Comparison of ENCODE assay signal across 15 cellular contexts in the genomic region with DNA sequence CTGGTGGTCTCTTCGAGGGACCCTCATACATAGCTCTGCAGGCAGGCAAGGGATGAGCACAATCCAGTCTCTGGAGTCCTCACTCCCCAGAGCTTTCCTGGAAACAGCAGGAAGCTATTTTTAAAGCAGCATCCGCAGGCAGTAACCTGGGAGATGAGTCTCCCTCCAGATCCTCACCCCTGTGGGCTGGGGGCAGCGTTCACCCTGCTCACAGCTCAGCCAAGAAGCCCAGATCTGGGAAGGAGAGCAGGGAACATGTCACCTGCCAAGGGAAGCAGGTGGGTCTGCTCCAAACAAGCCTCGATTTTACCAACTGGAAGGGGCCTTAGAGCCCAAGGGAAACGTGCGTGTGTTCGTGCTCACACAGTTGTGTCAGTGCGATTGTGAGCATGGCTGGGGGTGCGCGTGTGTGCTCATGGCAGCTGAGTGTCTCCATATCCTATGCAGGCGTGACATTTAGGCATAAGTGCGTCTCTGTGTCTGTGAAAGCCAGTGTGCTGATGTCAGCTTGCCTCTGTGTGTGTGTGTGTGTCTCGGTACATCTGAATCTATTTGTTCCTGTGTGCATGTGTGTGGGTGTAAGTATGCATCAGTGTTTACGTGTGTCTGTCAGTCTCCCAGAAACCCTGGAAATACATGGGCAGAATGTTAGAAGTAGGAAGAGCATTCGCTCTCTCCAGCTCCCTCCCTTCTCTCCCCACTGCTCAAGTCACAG. TPM values are rescaled to one million over a fixed set of nuclear protein-coding genes. Genes with fewer than 3 reads are reported as not detected.
A peak's percentile ranks its signal among the peaks of the same experiment; 100 is the strongest.
DNase-seq lines count a peak whose midpoint lies in the region; ATAC-seq and TF ChIP-seq lines count a peak whose summit lies in the region.
"Had no signal": no experiment of that assay in that cellular context is flagged by ENCODE, and none has a peak within 500 bp of the region (broad histone marks: within the 10 kb centered on the region; RNA-seq: fewer than 3 reads in every experiment).

No MANE protein-coding gene starts in this region.

- no peaks in the 10 kb centered on the region for H3K27me3 Mint-ChIP-seq in WTC11 (ENCODE audit: low read depth)
- H3K27me3 Mint-ChIP-seq in glutamatergic neuron (ENCODE audit: unreplicated experiment): peaks cover 5% of the 10 kb centered on the region

- no peak overlapping the region for H3K4me3 ChIP-seq in BLaER1

- no peak for DNase-seq in WTC11 (ENCODE audit: low spot score)
- no peak for DNase-seq in glutamatergic neuron
- peak; percentile 47 for DNase-seq in putamen (ENCODE audit: low spot score)
- DNase-seq in NCI-H82 (lab: John Stamatoyannopoulos, UW): no peak
- no peak for DNase-seq in H4 (ENCODE audit: low spot score)
- DNase-seq in Right ventricle myocardium inferior (ENCODE audit: missing footprints): no peak
- DNase-seq: COR-L47, GF-D8, GOT3, NCI-H1092 treated with DMSO at 0.1 percent for 48 hours, NCI-H187 treated with DMSO at 0.1 percent for 48 hours, NCI-H526 treated with DMSO at 0.1 percent for 48 hours had no signal

- ATAC-seq in WTC11 (no peak), Right ventricle myocardium inferior (no peak)

- no peak for TF ChIP-seq CTCF in WTC11 (IDR thresholded peaks at IDR 0.05)
- no peak for TF ChIP-seq CTCF in glutamatergic neuron (IDR thresholded peaks at IDR 0.05; ENCODE audit: partially characterized antibody, unreplicated experiment)

- CTCF ChIA-PET in WTC11 (lab: Charles Lee): interaction anchor here (0.9 to 3.9 kb wide), 4 partner anchors 10 to 101 kb away, joined by 4 to 23 read pairs (median 6); no protein-coding TSS in a partner anchor

- no peaks in the 10 kb centered on the region for H4K20me1 ChIP-seq in BLaER1

- POLR2A ChIA-PET in WTC11 (lab: Charles Lee): no interaction called here

- no peaks in the 10 kb centered on the region for H3K9me3 Mint-ChIP-seq in WTC11
- peaks cover 6% of the 10 kb centered on the region for H3K9me3 Mint-ChIP-seq in glutamatergic neuron (ENCODE audit: unreplicated experiment)

- H3K36me3 ChIP-seq in BLaER1: no peaks in the 10 kb centered on the region

- no peaks in the 10 kb centered on the region for H3K27me3 ChIP-seq in BLaER1

- peak overlapping the region; percentile 41 for H3K4me2 ChIP-seq in BLaER1

- peaks cover 15% of the 10 kb centered on the region for H3K4me1 ChIP-seq in BLaER1

- H3K4me1 Mint-ChIP-seq in WTC11: peaks cover 44% of the 10 kb centered on the region
- H3K4me1 Mint-ChIP-seq in glutamatergic neuron (ENCODE audit: low read depth, unreplicated experiment): peaks cover 48% of the 10 kb centered on the region

- H3K9ac ChIP-seq in BLaER1: no peak overlapping the region

- H3K4me3 Mint-ChIP-seq in WTC11: no peak overlapping the region
- H3K4me3 Mint-ChIP-seq in glutamatergic neuron (ENCODE audit: unreplicated experiment): peak overlapping the region; percentile 66

- no peak overlapping the region for H3K27ac ChIP-seq in BLaER1

- H3K36me3 Mint-ChIP-seq in WTC11 (peaks cover 13% of the 10 kb centered on the region), glutamatergic neuron (ENCODE audit: unreplicated experiment) (peaks cover 7% of the 10 kb centered on the region)

- H3K27ac Mint-ChIP-seq in WTC11: peak overlapping the region; percentile 10
- peak overlapping the region; percentile 70 for H3K27ac Mint-ChIP-seq in glutamatergic neuron (ENCODE audit: unreplicated experiment)

- H3K9me3 ChIP-seq in BLaER1: no peaks in the 10 kb centered on the region

- intact Hi-C loops in Right ventricle myocardium inferior (cut with DNase I): no loop called here

TF ChIP-seq in WTC11, 78 proteins besides CTCF, POLR2A, EP300 and RAD21:
- no peak for TF ChIP-seq TCF7 (CRISPR knock-in tag; IDR thresholded peaks at IDR 0.05; ENCODE audit: low read depth)
- TF ChIP-seq CREB1 (CRISPR knock-in tag; IDR thresholded peaks at IDR 0.05): no peak
- no peak for TF ChIP-seq HMGA2 (CRISPR knock-in tag; IDR thresholded peaks at IDR 0.05)
- no peak for TF ChIP-seq ZNF232 (CRISPR knock-in tag; IDR thresholded peaks at IDR 0.05)
- TF ChIP-seq, protein P1, sequence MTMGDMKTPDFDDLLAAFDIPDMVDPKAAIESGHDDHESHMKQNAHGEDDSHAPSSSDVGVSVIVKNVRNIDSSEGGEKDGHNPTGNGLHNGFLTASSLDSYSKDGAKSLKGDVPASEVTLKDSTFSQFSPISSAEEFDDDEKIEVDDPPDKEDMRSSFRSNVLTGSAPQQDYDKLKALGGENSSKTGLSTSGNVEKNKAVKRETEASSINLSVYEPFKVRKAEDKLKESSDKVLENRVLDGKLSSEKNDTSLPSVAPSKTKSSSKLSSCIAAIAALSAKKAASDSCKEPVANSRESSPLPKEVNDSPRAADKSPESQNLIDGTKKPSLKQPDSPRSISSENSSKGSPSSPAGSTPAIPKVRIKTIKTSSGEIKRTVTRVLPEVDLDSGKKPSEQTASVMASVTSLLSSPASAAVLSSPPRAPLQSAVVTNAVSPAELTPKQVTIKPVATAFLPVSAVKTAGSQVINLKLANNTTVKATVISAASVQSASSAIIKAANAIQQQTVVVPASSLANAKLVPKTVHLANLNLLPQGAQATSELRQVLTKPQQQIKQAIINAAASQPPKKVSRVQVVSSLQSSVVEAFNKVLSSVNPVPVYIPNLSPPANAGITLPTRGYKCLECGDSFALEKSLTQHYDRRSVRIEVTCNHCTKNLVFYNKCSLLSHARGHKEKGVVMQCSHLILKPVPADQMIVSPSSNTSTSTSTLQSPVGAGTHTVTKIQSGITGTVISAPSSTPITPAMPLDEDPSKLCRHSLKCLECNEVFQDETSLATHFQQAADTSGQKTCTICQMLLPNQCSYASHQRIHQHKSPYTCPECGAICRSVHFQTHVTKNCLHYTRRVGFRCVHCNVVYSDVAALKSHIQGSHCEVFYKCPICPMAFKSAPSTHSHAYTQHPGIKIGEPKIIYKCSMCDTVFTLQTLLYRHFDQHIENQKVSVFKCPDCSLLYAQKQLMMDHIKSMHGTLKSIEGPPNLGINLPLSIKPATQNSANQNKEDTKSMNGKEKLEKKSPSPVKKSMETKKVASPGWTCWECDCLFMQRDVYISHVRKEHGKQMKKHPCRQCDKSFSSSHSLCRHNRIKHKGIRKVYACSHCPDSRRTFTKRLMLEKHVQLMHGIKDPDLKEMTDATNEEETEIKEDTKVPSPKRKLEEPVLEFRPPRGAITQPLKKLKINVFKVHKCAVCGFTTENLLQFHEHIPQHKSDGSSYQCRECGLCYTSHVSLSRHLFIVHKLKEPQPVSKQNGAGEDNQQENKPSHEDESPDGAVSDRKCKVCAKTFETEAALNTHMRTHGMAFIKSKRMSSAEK (CRISPR knock-in tag; IDR thresholded peaks at IDR 0.05; ENCODE audit: borderline replicate concordance): no peak
- no peak for TF ChIP-seq NR3C1 (CRISPR knock-in tag; conservative IDR thresholded peaks at IDR 0.05; ENCODE audit: low read depth)
- TF ChIP-seq, protein P2, sequence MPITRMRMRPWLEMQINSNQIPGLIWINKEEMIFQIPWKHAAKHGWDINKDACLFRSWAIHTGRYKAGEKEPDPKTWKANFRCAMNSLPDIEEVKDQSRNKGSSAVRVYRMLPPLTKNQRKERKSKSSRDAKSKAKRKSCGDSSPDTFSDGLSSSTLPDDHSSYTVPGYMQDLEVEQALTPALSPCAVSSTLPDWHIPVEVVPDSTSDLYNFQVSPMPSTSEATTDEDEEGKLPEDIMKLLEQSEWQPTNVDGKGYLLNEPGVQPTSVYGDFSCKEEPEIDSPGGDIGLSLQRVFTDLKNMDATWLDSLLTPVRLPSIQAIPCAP (CRISPR knock-in tag; IDR thresholded peaks at IDR 0.05): no peak
- no peak for TF ChIP-seq FOXP4 (CRISPR knock-in tag; IDR thresholded peaks at IDR 0.05)

RNA-seq across cellular contexts. Expression of gene CPLX2, which starts 40.6 kb away (rescaled TPM):
- total RNA-seq in WTC11 (2021) (0.92 to 3.0 TPM (median 1.3 TPM) in 3 replicates), glutamatergic neuron (ENCODE audit: unreplicated experiment) (162 TPM), Right ventricle myocardium inferior (not detected)
- 2.7 TPM in 1 of 2 replicates, not detected in the other for total RNA-seq in H4 (2014; rRNA removed; shearing (Covaris generic))
- total RNA-seq: Daoy, MCF 10A had no signal

Comparison
In these comparisons a context has a peak if more than half of its experiments do, and no peak if none do; other contexts are left out.
1. RNA of gene CPLX2, which starts 40.6 kb away (total RNA-seq): 162 TPM in glutamatergic neuron (single experiment); 0.92 to 3.0 TPM in WTC11, 2.7 TPM in H4 and not detected in Right ventricle myocardium inferior (single experiment); every median in the first group is over 10 times any median in the second.